In the genomic region with DNA sequence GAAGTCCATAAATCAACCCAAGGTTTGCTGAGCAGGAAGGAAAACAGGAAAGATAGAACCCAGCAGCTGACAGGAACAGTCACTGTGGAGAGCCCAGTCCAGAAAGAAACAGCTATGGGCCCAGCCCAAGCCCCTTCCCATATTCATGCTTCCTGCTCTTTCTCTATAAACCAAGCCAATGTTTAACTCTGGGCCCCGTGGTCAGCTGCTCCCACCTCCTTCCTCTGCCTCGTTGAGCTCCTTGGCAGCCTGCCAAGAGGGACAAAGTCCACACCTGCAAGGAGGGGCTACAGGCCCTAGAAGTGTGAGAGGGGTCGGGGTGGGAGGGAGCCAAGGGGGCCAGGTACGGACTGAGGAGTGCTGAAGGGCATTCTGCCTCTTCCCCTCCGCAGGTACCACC, we compare ENCODE assay signal across 31 cellular contexts. TPM values are rescaled to one million over a fixed set of nuclear protein-coding genes. Genes with fewer than 3 reads are reported as not detected.
DNase-seq lines count a peak whose midpoint lies in the region; ATAC-seq and TF ChIP-seq lines count a peak whose summit lies in the region.
"Had no signal": no experiment of that assay in that cellular context is flagged by ENCODE, and none has a peak within 500 bp of the region (broad histone marks: within the 10 kb centered on the region; RNA-seq: fewer than 3 reads in every experiment).

No MANE protein-coding gene starts in this region.

- TF ChIP-seq CTCF in endodermal cell (conservative IDR thresholded peaks at IDR 0.05) (no peak), mucosa of descending colon (IDR thresholded peaks at IDR 0.05) (no peak), mammary epithelial cell (conservative IDR thresholded peaks at IDR 0.05 in 1 of 2, IDR thresholded peaks at IDR 0.05 in 1 of 2; ENCODE audit: extremely low read depth in 1 of 2, insufficient read depth in 1 of 2, low read depth in 1 of 2, low read length in 2 of 2) (no peak), neural progenitor cell (IDR thresholded peaks at IDR 0.05) (no peak)

- H2AFZ ChIP-seq in mammary epithelial cell (ENCODE audit: low read depth, low read length) (no peak overlapping the region), neural progenitor cell (replicated peaks) (no peak overlapping the region)

- H3K4me3 ChIP-seq in endodermal cell (ENCODE audit: low read length) (no peak overlapping the region), mucosa of descending colon (no peak overlapping the region), mammary epithelial cell (replicated peaks in 1 of 3; ENCODE audit: insufficient read depth in 1 of 3, low read depth in 2 of 3, low read length in 3 of 3) (no peak overlapping the region), neural progenitor cell (no peak overlapping the region)
- H3K4me3 ChIP-seq: left ventricle myocardium inferior, psoas muscle had no signal

- H3K4me2 ChIP-seq in mammary epithelial cell (ENCODE audit: insufficient read depth, low read depth, low read length), result no peak overlapping the region
- no peak overlapping the region for H3K4me2 ChIP-seq in neural progenitor cell
- H3K4me2 ChIP-seq: SK-N-SH had no signal

- H4K20me1 ChIP-seq in mammary epithelial cell (ENCODE audit: insufficient read depth, low read length) (no peaks in the 10 kb centered on the region), neural progenitor cell (ENCODE audit: low read depth) (no peaks in the 10 kb centered on the region)

- peak; percentile 23 for ATAC-seq in mucosa of descending colon
- no peak for ATAC-seq in GM21360 (IDR thresholded peaks at IDR 0.05; ENCODE audit: unreplicated experiment)
- ATAC-seq: PC-3, psoas muscle, Right ventricle myocardium inferior, WTC11 had no signal

- WGBS in endodermal cell (ENCODE audit: insufficient coverage in 1 of 2, insufficient read length in 1 of 2), 2 experiments, result 68% methylated on average over 5 of the region's 5 CpGs; no CpG with 5 or more reads in 1 of the 2 experiments
- 0% methylated on average over 2 of the region's 5 CpGs for WGBS in mammary epithelial cell (ENCODE audit: low coverage, missing lambda C conversion rate)

- H3K4me1 Mint-ChIP-seq in endodermal cell, result peaks cover 49% of the 10 kb centered on the region
- peaks cover 2% of the 10 kb centered on the region for H3K4me1 Mint-ChIP-seq in neural progenitor cell
- H3K4me1 Mint-ChIP-seq: activated naive CD8-positive, alpha-beta T cell treated with anti-CD3 and anti-CD28 coated beads for 36 hours; CD14-positive monocyte had no signal

- no peaks in the 10 kb centered on the region for H3K36me3 ChIP-seq in endodermal cell (ENCODE audit: control insufficient read depth, insufficient read depth, low read length)
- no peaks in the 10 kb centered on the region for H3K36me3 ChIP-seq in mucosa of descending colon (ENCODE audit: low read depth)
- H3K36me3 ChIP-seq in mammary epithelial cell (ENCODE audit: insufficient read depth, low read length), result no peaks in the 10 kb centered on the region
- no peaks in the 10 kb centered on the region for H3K36me3 ChIP-seq in neural progenitor cell
- H3K36me3 ChIP-seq: left ventricle myocardium inferior had no signal

- H3K9me3 ChIP-seq in endodermal cell (ENCODE audit: control insufficient read depth, low read length) (peaks cover 14% of the 10 kb centered on the region), mucosa of descending colon (peaks cover 5% of the 10 kb centered on the region), mammary epithelial cell (replicated peaks; ENCODE audit: insufficient read depth, low read length) (no peaks in the 10 kb centered on the region), neural progenitor cell (ENCODE audit: low read depth) (peaks cover 7% of the 10 kb centered on the region)

- intact Hi-C loops in mucosa of descending colon (cut with DNase I, micrococcal nuclease) (no loop called here), mammary epithelial cell (cut with micrococcal nuclease) (no loop called here)

- CTCF ChIA-PET in mammary epithelial cell (lab: Charles Lee; ENCODE audit: low non-redundant PET), result no interaction called here

- H3K9ac ChIP-seq in endodermal cell (ENCODE audit: extremely low read depth, low read length, poor library complexity, severe bottlenecking) (no peak overlapping the region), mammary epithelial cell (ENCODE audit: insufficient read depth, low read length) (no peak overlapping the region), neural progenitor cell (no peak overlapping the region)
- H3K9ac ChIP-seq: SK-N-SH had no signal

- H3F3A ChIP-seq in neural progenitor cell (ENCODE audit: low read depth), result no peaks in the 10 kb centered on the region

- dilution Hi-C loops in mammary epithelial cell (cut with HindIII; ENCODE audit: low sequenced_read_pairs), result no loop called here

- H3K9me3 Mint-ChIP-seq in endodermal cell (peaks cover 12% of the 10 kb centered on the region), neural progenitor cell (peaks cover 7% of the 10 kb centered on the region)

- H3K4me1 ChIP-seq in endodermal cell (ENCODE audit: control insufficient read depth, insufficient read depth, low read length), result peaks cover 13% of the 10 kb centered on the region
- no peaks in the 10 kb centered on the region for H3K4me1 ChIP-seq in mucosa of descending colon (ENCODE audit: low read depth)
- no peaks in the 10 kb centered on the region for H3K4me1 ChIP-seq in mammary epithelial cell (ENCODE audit: insufficient read depth, low read length)
- H3K4me1 ChIP-seq in neural progenitor cell, result no peaks in the 10 kb centered on the region
- H3K4me1 ChIP-seq: left ventricle myocardium inferior, psoas muscle had no signal

- DNase-seq in NCI-H748 (lab: John Stamatoyannopoulos, UW; ENCODE audit: unreplicated experiment), result peak; percentile 10
- no peak for DNase-seq in NCI-H748 treated with DMSO at 0.1 percent for 48 hours (lab: John Stamatoyannopoulos, UW)
- DNase-seq in endodermal cell, result peak; percentile 39
- no peak for DNase-seq in mucosa of descending colon
- DNase-seq in stimulated activated naive CD4-positive, alpha-beta T cell (lab: John Stamatoyannopoulos, UW), result no peak
- DNase-seq in mammary epithelial cell, result no peak
- DNase-seq in neural progenitor cell (ENCODE audit: low spot score), result no peak
- DNase-seq: activated CD4-positive, alpha-beta T cell treated with anti-CD3 and anti-CD28 coated beads, Interleukin-2, amount 50 U/mL, for 1 hour; activated effector memory CD4-positive, alpha-beta T cell treated with Interleukin-2 at 50 U/mL for 16 hours; activated naive CD8-positive, alpha-beta T cell treated with anti-CD3 and anti-CD28 coated beads for 36 hours; activated T-cell treated with anti-CD3 and anti-CD28 coated beads, Interleukin-2, amount 50 U/mL, for 1 hour; aorta; H9; left ventricle myocardium inferior; NCI-H1694; NCI-H2171 treated with DMSO at 0.1 percent for 48 hours; NCI-H510A treated with DMSO at 0.1 percent for 48 hours; nucleus accumbens; PC-3; psoas muscle; SK-N-SH; stimulated activated CD4-positive, alpha-beta T cell treated with anti-CD3 and anti-CD28 coated beads, Interleukin-4, amount 100 ng/mL, for 4 hours; trophoblast cell had no signal

- peak overlapping the region; percentile 6 for H3K4me3 Mint-ChIP-seq in endodermal cell
- H3K4me3 Mint-ChIP-seq in neural progenitor cell, result no peak overlapping the region
- H3K4me3 Mint-ChIP-seq: activated naive CD8-positive, alpha-beta T cell treated with anti-CD3 and anti-CD28 coated beads for 36 hours; CD14-positive monocyte; H9; WTC11 had no signal

- H3K27me3 ChIP-seq in endodermal cell (ENCODE audit: control insufficient read depth, insufficient read depth, low read length, poor library complexity, severe bottlenecking), result peaks cover 9% of the 10 kb centered on the region
- H3K27me3 ChIP-seq in mammary epithelial cell (ENCODE audit: insufficient read depth, low read length), result no peaks in the 10 kb centered on the region
- H3K27me3 ChIP-seq in neural progenitor cell, result peaks cover 32% of the 10 kb centered on the region

- no peaks in the 10 kb centered on the region for H3K79me2 ChIP-seq in mammary epithelial cell (ENCODE audit: insufficient read depth, low read length)
- H3K79me2 ChIP-seq in neural progenitor cell (ENCODE audit: low read depth), result no peaks in the 10 kb centered on the region

- peaks cover 37% of the 10 kb centered on the region for H3K27me3 Mint-ChIP-seq in endodermal cell (ENCODE audit: insufficient read depth)
- peaks cover 13% of the 10 kb centered on the region for H3K27me3 Mint-ChIP-seq in neural progenitor cell (ENCODE audit: insufficient read depth, low read depth)

- H3K27ac Mint-ChIP-seq in endodermal cell, result no peak overlapping the region
- H3K27ac Mint-ChIP-seq in neural progenitor cell, result no peak overlapping the region
- H3K27ac Mint-ChIP-seq: activated naive CD8-positive, alpha-beta T cell treated with anti-CD3 and anti-CD28 coated beads for 36 hours; CD14-positive monocyte; H9; WTC11 had no signal

- in situ Hi-C loops in mammary epithelial cell (cut with MboI; ENCODE audit: low sequenced_read_pairs in 2 of 2), result no loop called here

- H3K27ac ChIP-seq in endodermal cell (ENCODE audit: low read depth, low read length) (no peak overlapping the region), mammary epithelial cell (ENCODE audit: insufficient read depth, low read depth, low read length) (no peak overlapping the region), neural progenitor cell (no peak overlapping the region)
- H3K27ac ChIP-seq: left ventricle myocardium inferior, psoas muscle had no signal

- BruUV-seq in mammary epithelial cell (replicated peaks; lab: Mats Ljungman, UMichigan), result no TSS peak

- H3K36me3 Mint-ChIP-seq in endodermal cell (ENCODE audit: low read depth), result no peaks in the 10 kb centered on the region
- no peaks in the 10 kb centered on the region for H3K36me3 Mint-ChIP-seq in neural progenitor cell
- H3K36me3 Mint-ChIP-seq: activated naive CD8-positive, alpha-beta T cell treated with anti-CD3 and anti-CD28 coated beads for 36 hours; CD14-positive monocyte had no signal

RNA-seq across cellular contexts. Expression of a gene that starts 10.0 kb away (rescaled TPM):
- 1 to 10 TPM; 1.1 to 2.4 TPM for total RNA-seq in endodermal cell
- not detected for polyA plus RNA-seq in endodermal cell (2013, experiment 1 of 2)
- polyA plus RNA-seq in endodermal cell (2013, experiment 2 of 2), result not detected
- not detected for total RNA-seq in mucosa of descending colon
- total RNA-seq in mammary epithelial cell, result under 1 TPM; 0.49 to 0.50 TPM
- not detected for polyA plus RNA-seq in mammary epithelial cell
- not detected for polyA minus RNA-seq in mammary epithelial cell
- 0.31 TPM in 1 of 2 replicates, not detected in the other for total RNA-seq in neural progenitor cell (ENCODE audit: low replicate concordance)
- total RNA-seq: A172, H9, PC-3 had no signal
- polyA plus RNA-seq: aorta, CD14-positive monocyte had no signal

RNA-seq across cellular contexts. Expression of a gene that starts 38.7 kb away (rescaled TPM):
- total RNA-seq in endodermal cell (1 to 10 TPM in 1 of 2 donors, under 1 TPM in 1; 0.58 to 1.3 TPM), mucosa of descending colon (1 to 10 TPM in 2 of 3 donors, not detected in 1; 1.3 to 5.1 TPM), mammary epithelial cell (under 1 TPM in 1 of 2 donors, not detected in 1; 0.17 TPM), neural progenitor cell (ENCODE audit: low replicate concordance) (0.12 TPM in 1 of 2 replicates, not detected in the other)
- polyA plus RNA-seq in endodermal cell (2013, experiment 1 of 2), result 0.43 TPM
- not detected for polyA plus RNA-seq in endodermal cell (2013, experiment 2 of 2)
- not detected for polyA plus RNA-seq in mammary epithelial cell
- not detected for polyA minus RNA-seq in mammary epithelial cell
- total RNA-seq: activated naive CD8-positive, alpha-beta T cell treated with anti-CD3 and anti-CD28 coated beads for 36 hours; bronchial epithelial cell; LHCN-M2; PC-3; T-helper 1 cell treated with Interleukin-12 subunit alpha and Interleukin-12 subunit beta and Interleukin-4 antibody, amounts not matched to agents 30 ng/mL and 1 ng/mL, for 36 hours had no signal

Comparison
In these comparisons a context has a peak if more than half of its experiments do, and no peak if none do; other contexts are left out.
1. DNase-seq: peak in NCI-H748 (single experiment) and endodermal cell (single experiment); none in NCI-H748 treated with DMSO at 0.1 percent for 48 hours (single experiment), mucosa of descending colon (0 of 3), stimulated activated naive CD4-positive, alpha-beta T cell (0 of 6), mammary epithelial cell (single experiment) and neural progenitor cell (single experiment).